Comparison of ENCODE assay signal across 1 cellular context in genomic region chr7:91459539-91459938, GRCh38.
TF ChIP-seq lines count a peak whose summit lies in the region.

No MANE protein-coding gene starts in this region.

TF ChIP-seq in SK-N-SH, 30 proteins besides CTCF, POLR2A, EP300 and RAD21:
- TF ChIP-seq, protein P1, sequence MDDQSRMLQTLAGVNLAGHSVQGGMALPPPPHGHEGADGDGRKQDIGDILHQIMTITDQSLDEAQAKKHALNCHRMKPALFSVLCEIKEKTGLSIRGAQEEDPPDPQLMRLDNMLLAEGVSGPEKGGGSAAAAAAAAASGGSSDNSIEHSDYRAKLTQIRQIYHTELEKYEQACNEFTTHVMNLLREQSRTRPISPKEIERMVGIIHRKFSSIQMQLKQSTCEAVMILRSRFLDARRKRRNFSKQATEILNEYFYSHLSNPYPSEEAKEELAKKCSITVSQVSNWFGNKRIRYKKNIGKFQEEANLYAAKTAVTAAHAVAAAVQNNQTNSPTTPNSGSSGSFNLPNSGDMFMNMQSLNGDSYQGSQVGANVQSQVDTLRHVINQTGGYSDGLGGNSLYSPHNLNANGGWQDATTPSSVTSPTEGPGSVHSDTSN (IDR thresholded peaks at IDR 0.05): no peak
- TF ChIP-seq SMC3 (IDR thresholded peaks at IDR 0.05; ENCODE audit: low read depth, low read length) (no peak), GATA2 (CRISPR knock-in tag; IDR thresholded peaks at IDR 0.05) (no peak), FOXM1 (IDR thresholded peaks at IDR 0.05; ENCODE audit: low read depth) (no peak), EZH2phosphoT487 (IDR thresholded peaks at IDR 0.05; ENCODE audit: borderline replicate concordance, low read depth) (no peak), FOXJ3 (CRISPR knock-in tag; IDR thresholded peaks at IDR 0.05) (no peak), FOSL2 (IDR thresholded peaks at IDR 0.05; ENCODE audit: borderline replicate concordance, low read depth) (no peak), NRF1 (IDR thresholded peaks at IDR 0.05; ENCODE audit: low read depth, low read length) (no peak), POLR2AphosphoS5 (IDR thresholded peaks at IDR 0.05; ENCODE audit: low read depth, low read length) (no peak), ZBTB33 (IDR thresholded peaks at IDR 0.05; ENCODE audit: borderline replicate concordance, low read depth) (no peak), MAX (IDR thresholded peaks at IDR 0.05; ENCODE audit: low read depth) (no peak), CHD2 (IDR thresholded peaks at IDR 0.05; ENCODE audit: low read length, partially characterized antibody) (no peak), MEF2A (IDR thresholded peaks at IDR 0.05; ENCODE audit: borderline replicate concordance, low read depth) (no peak), NFIC (IDR thresholded peaks at IDR 0.05; ENCODE audit: borderline replicate concordance) (no peak), RCOR1 (IDR thresholded peaks at IDR 0.05; ENCODE audit: low read length) (no peak), YY1 (IDR thresholded peaks at IDR 0.05; ENCODE audit: low read depth) (no peak)
- TF ChIP-seq, protein P2, sequence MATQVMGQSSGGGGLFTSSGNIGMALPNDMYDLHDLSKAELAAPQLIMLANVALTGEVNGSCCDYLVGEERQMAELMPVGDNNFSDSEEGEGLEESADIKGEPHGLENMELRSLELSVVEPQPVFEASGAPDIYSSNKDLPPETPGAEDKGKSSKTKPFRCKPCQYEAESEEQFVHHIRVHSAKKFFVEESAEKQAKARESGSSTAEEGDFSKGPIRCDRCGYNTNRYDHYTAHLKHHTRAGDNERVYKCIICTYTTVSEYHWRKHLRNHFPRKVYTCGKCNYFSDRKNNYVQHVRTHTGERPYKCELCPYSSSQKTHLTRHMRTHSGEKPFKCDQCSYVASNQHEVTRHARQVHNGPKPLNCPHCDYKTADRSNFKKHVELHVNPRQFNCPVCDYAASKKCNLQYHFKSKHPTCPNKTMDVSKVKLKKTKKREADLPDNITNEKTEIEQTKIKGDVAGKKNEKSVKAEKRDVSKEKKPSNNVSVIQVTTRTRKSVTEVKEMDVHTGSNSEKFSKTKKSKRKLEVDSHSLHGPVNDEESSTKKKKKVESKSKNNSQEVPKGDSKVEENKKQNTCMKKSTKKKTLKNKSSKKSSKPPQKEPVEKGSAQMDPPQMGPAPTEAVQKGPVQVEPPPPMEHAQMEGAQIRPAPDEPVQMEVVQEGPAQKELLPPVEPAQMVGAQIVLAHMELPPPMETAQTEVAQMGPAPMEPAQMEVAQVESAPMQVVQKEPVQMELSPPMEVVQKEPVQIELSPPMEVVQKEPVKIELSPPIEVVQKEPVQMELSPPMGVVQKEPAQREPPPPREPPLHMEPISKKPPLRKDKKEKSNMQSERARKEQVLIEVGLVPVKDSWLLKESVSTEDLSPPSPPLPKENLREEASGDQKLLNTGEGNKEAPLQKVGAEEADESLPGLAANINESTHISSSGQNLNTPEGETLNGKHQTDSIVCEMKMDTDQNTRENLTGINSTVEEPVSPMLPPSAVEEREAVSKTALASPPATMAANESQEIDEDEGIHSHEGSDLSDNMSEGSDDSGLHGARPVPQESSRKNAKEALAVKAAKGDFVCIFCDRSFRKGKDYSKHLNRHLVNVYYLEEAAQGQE (IDR thresholded peaks at IDR 0.05; ENCODE audit: low read depth, low read length): no peak
- TF ChIP-seq, protein P3, sequence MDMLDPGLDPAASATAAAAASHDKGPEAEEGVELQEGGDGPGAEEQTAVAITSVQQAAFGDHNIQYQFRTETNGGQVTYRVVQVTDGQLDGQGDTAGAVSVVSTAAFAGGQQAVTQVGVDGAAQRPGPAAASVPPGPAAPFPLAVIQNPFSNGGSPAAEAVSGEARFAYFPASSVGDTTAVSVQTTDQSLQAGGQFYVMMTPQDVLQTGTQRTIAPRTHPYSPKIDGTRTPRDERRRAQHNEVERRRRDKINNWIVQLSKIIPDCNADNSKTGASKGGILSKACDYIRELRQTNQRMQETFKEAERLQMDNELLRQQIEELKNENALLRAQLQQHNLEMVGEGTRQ (IDR thresholded peaks at IDR 0.05; ENCODE audit: borderline replicate concordance, low read depth, low read length): no peak
- TF ChIP-seq, protein P4, sequence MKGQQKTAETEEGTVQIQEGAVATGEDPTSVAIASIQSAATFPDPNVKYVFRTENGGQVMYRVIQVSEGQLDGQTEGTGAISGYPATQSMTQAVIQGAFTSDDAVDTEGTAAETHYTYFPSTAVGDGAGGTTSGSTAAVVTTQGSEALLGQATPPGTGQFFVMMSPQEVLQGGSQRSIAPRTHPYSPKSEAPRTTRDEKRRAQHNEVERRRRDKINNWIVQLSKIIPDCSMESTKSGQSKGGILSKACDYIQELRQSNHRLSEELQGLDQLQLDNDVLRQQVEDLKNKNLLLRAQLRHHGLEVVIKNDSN (IDR thresholded peaks at IDR 0.05; ENCODE audit: borderline replicate concordance, low read depth): no peak
